Comparison of ENCODE assay signal across 17 cellular contexts in genomic region chr6:129623008-129623732, GRCh38.
DNase-seq lines count a peak whose midpoint lies in the region; ATAC-seq and TF ChIP-seq lines count a peak whose summit lies in the region.
"Had no signal": no experiment of that assay in that cellular context is flagged by ENCODE, and none has a peak within 500 bp of the region (broad histone marks: within the 10 kb centered on the region; RNA-seq: fewer than 3 reads in every experiment).

No MANE protein-coding gene starts in this region.

- no peak overlapping the region for H3K27ac Mint-ChIP-seq in natural killer cell
- H3K27ac Mint-ChIP-seq: activated CD4-positive, alpha-beta T cell treated with anti-CD3 and anti-CD28 coated beads, Interleukin-2, amount 10 ng/mL, durations not matched to agents 24 days and 14 days; activated naive CD4-positive, alpha-beta T cell treated with anti-CD3 and anti-CD28 coated beads, Interleukin-2, amount 10 ng/mL, durations not matched to agents 7 days and 5 days; CD8-positive, alpha-beta T cell had no signal

- intact Hi-C loops in natural killer cell (cut with micrococcal nuclease) = loop anchor here (5.0 kb wide), 1 partner anchor 109 kb away; no protein-coding TSS in a partner anchor

- peaks cover 0 to 4% of the 10 kb centered on the region in 2 donors for H3K4me1 Mint-ChIP-seq in natural killer cell

- H3K4me3 Mint-ChIP-seq in natural killer cell = no peak overlapping the region
- H3K4me3 Mint-ChIP-seq: activated CD4-positive, alpha-beta T cell treated with anti-CD3 and anti-CD28 coated beads, Interleukin-2, amount 10 ng/mL, durations not matched to agents 24 days and 14 days; activated naive CD4-positive, alpha-beta T cell treated with anti-CD3 and anti-CD28 coated beads, Interleukin-2, amount 10 ng/mL, durations not matched to agents 7 days and 5 days; CD8-positive, alpha-beta T cell had no signal

- no peaks in the 10 kb centered on the region for H3K27me3 Mint-ChIP-seq in natural killer cell (ENCODE audit: low read depth in 2 of 2)
- H3K27me3 Mint-ChIP-seq: activated CD4-positive, alpha-beta T cell treated with anti-CD3 and anti-CD28 coated beads, Interleukin-2, amount 10 ng/mL, durations not matched to agents 24 days and 14 days; activated naive CD4-positive, alpha-beta T cell treated with anti-CD3 and anti-CD28 coated beads, Interleukin-2, amount 10 ng/mL, durations not matched to agents 7 days and 5 days had no signal

- TF ChIP-seq CTCF in natural killer cell (IDR thresholded peaks at IDR 0.05) = no peak

- DNase-seq in epithelial cell of prostate (ENCODE audit: low read depth, low spot score) = peak; percentile 60
- no peak for DNase-seq in AG08395 (ENCODE audit: low spot score)
- DNase-seq in NCI-H526 (lab: John Stamatoyannopoulos, UW) = no peak
- DNase-seq in activated CD4-positive, CD25-positive, alpha-beta regulatory T cell treated with anti-CD3 and anti-CD28 coated beads, Interleukin-2, amount 50 U/mL, for 72 hours = no peak
- DNase-seq in natural killer cell = no peak
- DNase-seq: activated CD4-positive, alpha-beta T cell treated with anti-CD3 and anti-CD28 coated beads, Interleukin-2, amount 10 ng/mL, durations not matched to agents 24 days and 14 days; activated naive CD4-positive, alpha-beta T cell treated with anti-CD3 and anti-CD28 coated beads, Interleukin-2, amount 10 ng/mL, durations not matched to agents 7 days and 5 days; CD8-positive, alpha-beta T cell; gastrocnemius medialis; left ventricle myocardium superior; NCI-H2227 treated with DMSO at 0.1 percent for 48 hours; stimulated activated naive CD8-positive, alpha-beta T cell treated with anti-CD3 and anti-CD28 coated beads, Interleukin-15, Interleukin-2, amounts not matched to agents 100 U/mL and 50 U/mL, for 24 hours had no signal

- no peaks in the 10 kb centered on the region for H3K36me3 Mint-ChIP-seq in natural killer cell
- H3K36me3 Mint-ChIP-seq: CD8-positive, alpha-beta T cell had no signal

- ATAC-seq in GM18861 (IDR thresholded peaks at IDR 0.05; ENCODE audit: unreplicated experiment) (peak; percentile 70), GM21723 (IDR thresholded peaks at IDR 0.05; ENCODE audit: unreplicated experiment) (peak; percentile 71), HG03342 (IDR thresholded peaks at IDR 0.05; ENCODE audit: unreplicated experiment) (peak; percentile 59), natural killer cell (no peak)
- ATAC-seq: CD8-positive, alpha-beta T cell; gastrocnemius medialis; HCT116; left ventricle myocardium superior; stimulated activated naive CD8-positive, alpha-beta T cell treated with anti-CD3 and anti-CD28 coated beads, Interleukin-15, Interleukin-2, amounts not matched to agents 100 U/mL and 50 U/mL, for 24 hours had no signal

- no peaks in the 10 kb centered on the region for H3K9me3 Mint-ChIP-seq in natural killer cell
- H3K9me3 Mint-ChIP-seq: CD8-positive, alpha-beta T cell had no signal

- peak overlapping the region; percentile 86 for H3K27ac ChIP-seq in epithelial cell of prostate
- H3K27ac ChIP-seq: gastrocnemius medialis, SJSA1 had no signal

Comparison
In these comparisons a context has a peak if more than half of its experiments do, and no peak if none do; other contexts are left out.
1. ATAC-seq: peak in GM18861 (single experiment), GM21723 (single experiment) and HG03342 (single experiment); none in natural killer cell (0 of 3).